ENCODE assay signal across 9 cellular contexts in the genomic region with DNA sequence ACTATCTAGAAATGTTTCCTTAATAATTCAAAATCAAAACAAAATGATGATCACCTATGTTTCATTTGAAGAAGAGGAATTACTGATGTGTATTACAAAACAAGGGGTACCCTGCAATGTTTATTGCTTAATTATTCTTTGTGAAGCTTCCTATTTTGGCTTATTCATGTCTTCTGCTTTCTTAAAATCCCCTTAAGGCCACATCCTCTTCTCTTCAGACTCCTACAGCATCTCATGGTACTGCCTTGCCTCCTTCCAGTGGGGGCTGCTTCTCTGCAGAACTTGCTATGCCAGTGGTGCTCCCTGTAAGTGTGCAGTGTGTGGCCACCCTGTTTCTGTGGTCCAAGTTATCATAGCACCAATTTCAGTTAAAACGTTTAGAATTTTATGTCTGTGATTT. TPM values are rescaled to one million over a fixed set of nuclear protein-coding genes. Genes with fewer than 3 reads are reported as not detected.
DNase-seq lines count a peak whose midpoint lies in the region; ATAC-seq and TF ChIP-seq lines count a peak whose summit lies in the region.
"Had no signal": no experiment of that assay in that cellular context is flagged by ENCODE, and none has a peak within 500 bp of the region (broad histone marks: within the 10 kb centered on the region; RNA-seq: fewer than 3 reads in every experiment).

No MANE protein-coding gene starts in this region.

- H3K79me2 ChIP-seq in hepatocyte = no peaks in the 10 kb centered on the region

- 47% methylated on average over 1 of the region's 1 CpG for WGBS in hepatocyte (ENCODE audit: low lambda C conversion rate, missing lambda C conversion rate)
- 9 to 42% (median 15%) methylated on average over 1 of the region's 1 CpG for WGBS in psoas muscle, 3 donors

- no peak for TF ChIP-seq CTCF in hepatocyte (IDR thresholded peaks at IDR 0.05; ENCODE audit: poor library complexity)
- no peak for TF ChIP-seq CTCF in psoas muscle (IDR thresholded peaks at IDR 0.05)

- DNase-seq in NOMO-1 treated with dmso at 0.1 percent for 144 hours (lab: John Stamatoyannopoulos, UW; ENCODE audit: unreplicated experiment) (peak; percentile 99), myocyte (ENCODE audit: low read depth) (peak; percentile 6), hepatocyte (ENCODE audit: low spot score) (no peak), NCI-H82 treated with DMSO at 0.1 percent for 48 hours (lab: John Stamatoyannopoulos, UW; ENCODE audit: unreplicated experiment) (no peak), psoas muscle (no peak), occipital lobe (lab: John Stamatoyannopoulos, UW) (no peak)

- no peak overlapping the region for H3K4me2 ChIP-seq in hepatocyte

- H3K4me1 ChIP-seq in hepatocyte (ENCODE audit: insufficient read depth) = no peaks in the 10 kb centered on the region
- no peaks in the 10 kb centered on the region for H3K4me1 ChIP-seq in psoas muscle

- H3K27ac ChIP-seq in hepatocyte (no peak overlapping the region), psoas muscle (no peak overlapping the region)
- H3K27ac ChIP-seq: cardiac muscle cell had no signal

- ATAC-seq in GM18873 (IDR thresholded peaks at IDR 0.05; ENCODE audit: low FRiP score, unreplicated experiment) = peak; percentile 61
- peak; percentile 63 for ATAC-seq in HG02678 (IDR thresholded peaks at IDR 0.05; ENCODE audit: unreplicated experiment)
- no peak for ATAC-seq in psoas muscle

- H4K20me1 ChIP-seq in hepatocyte (ENCODE audit: insufficient read depth, poor library complexity, severe bottlenecking) = no peaks in the 10 kb centered on the region

- H3K4me3 ChIP-seq in hepatocyte (no peak overlapping the region), psoas muscle (no peak overlapping the region)
- H3K4me3 ChIP-seq: cardiac muscle cell had no signal

- no peak overlapping the region for H2AFZ ChIP-seq in hepatocyte

- no peaks in the 10 kb centered on the region for H3K9me2 ChIP-seq in hepatocyte (replicated peaks; ENCODE audit: insufficient read depth)

- H3K36me3 ChIP-seq in hepatocyte (replicated peaks; ENCODE audit: insufficient read depth, low read depth) (no peaks in the 10 kb centered on the region), psoas muscle (ENCODE audit: insufficient read depth in 1 of 2, low read depth in 1 of 2) (no peaks in the 10 kb centered on the region)
- H3K36me3 ChIP-seq: cardiac muscle cell had no signal

- no peaks in the 10 kb centered on the region for H3K27me3 ChIP-seq in hepatocyte
- H3K27me3 ChIP-seq in psoas muscle (ENCODE audit: insufficient read depth in 3 of 3, low read length in 2 of 3) = no peaks in the 10 kb centered on the region
- H3K27me3 ChIP-seq: cardiac muscle cell had no signal

- intact Hi-C loops in psoas muscle (cut with DNase I) = no loop called here

- H3K9me3 ChIP-seq in hepatocyte (ENCODE audit: low read depth) (no peaks in the 10 kb centered on the region), psoas muscle (no peaks in the 10 kb centered on the region)

RNA-seq across cellular contexts. Expression of a gene that starts 35.0 kb away (rescaled TPM):
- 2.3 and 3.4 TPM in 2 replicates for total RNA-seq in myocyte
- 1.7 TPM for polyA plus RNA-seq in myocyte (2012)
- total RNA-seq in hepatocyte = 4.0 and 5.8 TPM in 2 replicates
- 1.9 and 2.4 TPM in 2 replicates for polyA plus RNA-seq in hepatocyte
- total RNA-seq in psoas muscle = 1 to 10 TPM; 1.2 to 3.5 (median 1.8) TPM
- 1 to 10 TPM; 1.9 to 2.5 (median 1.9) TPM for polyA plus RNA-seq in psoas muscle
- total RNA-seq in occipital lobe = 15.4 TPM

RNA-seq across cellular contexts. Expression of a gene that starts 42.2 kb away (rescaled TPM):
- 7.5 and 9.1 TPM in 2 replicates for total RNA-seq in myocyte
- 3.0 TPM for polyA plus RNA-seq in myocyte (2012)
- total RNA-seq in hepatocyte = 0.80 and 1.2 TPM in 2 replicates
- polyA plus RNA-seq in hepatocyte = 0.57 and 0.83 TPM in 2 replicates
- 1 to 10 TPM; 3.0 to 8.8 (median 4.4) TPM for total RNA-seq in psoas muscle
- 1 to 10 TPM; 2.1 to 3.8 (median 2.7) TPM for polyA plus RNA-seq in psoas muscle
- 3.4 TPM for total RNA-seq in occipital lobe

Comparison
In these comparisons a context has a peak if more than half of its experiments do, and no peak if none do; other contexts are left out.
1. ATAC-seq: peak in GM18873 (single experiment) and HG02678 (single experiment); none in psoas muscle (0 of 4).
2. DNase-seq: peak in NOMO-1 treated with dmso at 0.1 percent for 144 hours (single experiment) and myocyte (single experiment); none in hepatocyte (single experiment), NCI-H82 treated with DMSO at 0.1 percent for 48 hours (single experiment), psoas muscle (0 of 2) and occipital lobe (single experiment).